24 cellular contexts compared by ENCODE assay signal in genomic region chr7:150952331-150953050, GRCh38. TPM values are rescaled to one million over a fixed set of nuclear protein-coding genes. Genes with fewer than 3 reads are reported as not detected.
"Had no signal": no experiment of that assay in that cellular context is flagged by ENCODE, and none has a peak within 500 bp of the region (broad histone marks: within the 10 kb centered on the region; RNA-seq: fewer than 3 reads in every experiment).

No MANE protein-coding gene starts in this region.

- H3K27me3 ChIP-seq: hepatocyte, ovary had no signal

- H3K36me3 ChIP-seq: ovary, thoracic aorta, upper lobe of left lung had no signal

- H3K27ac Mint-ChIP-seq: activated B cell treated with CpG ODN at 0.5 μM for 24 hours; activated CD4-positive, alpha-beta T cell treated with anti-CD3 and anti-CD28 coated beads for 36 hours; activated naive CD8-positive, alpha-beta T cell treated with anti-CD3 and anti-CD28 coated beads, Interleukin-2, amount 10 ng/mL, durations not matched to agents 7 days and 5 days; naive thymus-derived CD8-positive, alpha-beta T cell; stimulated activated naive B cell treated with anti-CD40 and anti-IgM and Interleukin-4, amounts not matched to agents 10 μg/mL and 1 μg/mL and 100 μg/mL, for 72 hours; T-helper 1 cell treated with Interleukin-12 subunit alpha and Interleukin-12 subunit beta and Interleukin-4 antibody, amounts not matched to agents 30 μg/mL and 1 μg/mL, for 36 hours had no signal

- H3K36me3 Mint-ChIP-seq: activated naive CD8-positive, alpha-beta T cell treated with anti-CD3 and anti-CD28 coated beads, Interleukin-2, amount 10 ng/mL, durations not matched to agents 7 days and 5 days; stimulated activated naive B cell treated with anti-CD40 and anti-IgM and Interleukin-4, amounts not matched to agents 10 μg/mL and 1 μg/mL and 100 μg/mL, for 72 hours had no signal

- H3K27ac ChIP-seq: epithelial cell of prostate, hepatocyte, ovary, psoas muscle, thoracic aorta, upper lobe of left lung had no signal

- H2AFZ ChIP-seq: hepatocyte had no signal

- H3K4me3 Mint-ChIP-seq: activated B cell treated with CpG ODN at 0.5 μM for 24 hours; activated CD4-positive, alpha-beta T cell treated with anti-CD3 and anti-CD28 coated beads for 36 hours; activated naive CD8-positive, alpha-beta T cell treated with anti-CD3 and anti-CD28 coated beads, Interleukin-2, amount 10 ng/mL, durations not matched to agents 7 days and 5 days; naive thymus-derived CD8-positive, alpha-beta T cell; stimulated activated naive B cell treated with anti-CD40 and anti-IgM and Interleukin-4, amounts not matched to agents 10 μg/mL and 1 μg/mL and 100 μg/mL, for 72 hours; T-helper 1 cell treated with Interleukin-12 subunit alpha and Interleukin-12 subunit beta and Interleukin-4 antibody, amounts not matched to agents 30 μg/mL and 1 μg/mL, for 36 hours had no signal

- FAIRE-seq: bronchial epithelial cell had no signal

- H3K4me2 ChIP-seq: hepatocyte had no signal

- H3K9me3 Mint-ChIP-seq: activated B cell treated with CpG ODN at 0.5 μM for 24 hours; activated naive CD8-positive, alpha-beta T cell treated with anti-CD3 and anti-CD28 coated beads, Interleukin-2, amount 10 ng/mL, durations not matched to agents 7 days and 5 days; stimulated activated naive B cell treated with anti-CD40 and anti-IgM and Interleukin-4, amounts not matched to agents 10 μg/mL and 1 μg/mL and 100 μg/mL, for 72 hours; T-helper 1 cell treated with Interleukin-12 subunit alpha and Interleukin-12 subunit beta and Interleukin-4 antibody, amounts not matched to agents 30 μg/mL and 1 μg/mL, for 36 hours had no signal

- H3K4me1 Mint-ChIP-seq: activated B cell treated with CpG ODN at 0.5 μM for 24 hours; activated naive CD8-positive, alpha-beta T cell treated with anti-CD3 and anti-CD28 coated beads, Interleukin-2, amount 10 ng/mL, durations not matched to agents 7 days and 5 days had no signal

- H3K4me1 ChIP-seq: psoas muscle had no signal

- H3K79me2 ChIP-seq: hepatocyte had no signal

- DNase-seq: activated B cell treated with CpG ODN at 0.5 μM for 24 hours; activated CD4-positive, alpha-beta T cell treated with anti-CD3 and anti-CD28 coated beads for 36 hours; activated CD4-positive, alpha-beta T cell treated with anti-CD3 and anti-CD28 coated beads, Interleukin-2, amount 50 U/mL, for 4 hours; activated CD8-positive, alpha-beta memory T cell treated with anti-CD3 and anti-CD28 coated beads for 24 hours; activated naive CD4-positive, alpha-beta T cell treated with Interleukin-2 at 50 U/mL for 16 hours; activated naive CD8-positive, alpha-beta T cell treated with anti-CD3 and anti-CD28 coated beads, Interleukin-2, amount 10 ng/mL, durations not matched to agents 7 days and 5 days; activated T-cell treated with anti-CD3 and anti-CD28 coated beads, Interleukin-2, amount 50 U/mL, for 48 hours; amniotic stem cell; stimulated activated CD4-positive, alpha-beta T cell treated with anti-CD3 and anti-CD28 coated beads, Interleukin-2, amount 100 ng/mL, for 48 hours; stimulated activated CD8-positive, alpha-beta memory T cell treated with anti-CD3 and anti-CD28 coated beads, Interleukin-4, amount 100 ng/mL, for 48 hours; stimulated activated naive B cell treated with anti-CD40 and anti-IgM and Interleukin-4, amounts not matched to agents 10 μg/mL and 1 μg/mL and 100 μg/mL, for 72 hours; T1000 had no signal

- H3K4me3 ChIP-seq: hepatocyte, ovary, psoas muscle, smooth muscle cell, thoracic aorta, upper lobe of left lung had no signal

- ATAC-seq: activated CD4-positive, alpha-beta T cell treated with anti-CD3 and anti-CD28 coated beads for 36 hours; naive thymus-derived CD8-positive, alpha-beta T cell; psoas muscle; sciatic nerve; stimulated activated naive B cell treated with anti-CD40 and anti-IgM and Interleukin-4, amounts not matched to agents 10 μg/mL and 1 μg/mL and 100 μg/mL, for 72 hours had no signal

- H3K9me3 ChIP-seq: ovary, psoas muscle, thoracic aorta, upper lobe of left lung had no signal

RNA-seq across cellular contexts. Expression of gene NOS3, which starts 38.3 kb away (rescaled TPM):
- total RNA-seq: SK-MEL-5 had no signal
